Comparison of ENCODE assay signal across 23 cellular contexts in the genomic region with DNA sequence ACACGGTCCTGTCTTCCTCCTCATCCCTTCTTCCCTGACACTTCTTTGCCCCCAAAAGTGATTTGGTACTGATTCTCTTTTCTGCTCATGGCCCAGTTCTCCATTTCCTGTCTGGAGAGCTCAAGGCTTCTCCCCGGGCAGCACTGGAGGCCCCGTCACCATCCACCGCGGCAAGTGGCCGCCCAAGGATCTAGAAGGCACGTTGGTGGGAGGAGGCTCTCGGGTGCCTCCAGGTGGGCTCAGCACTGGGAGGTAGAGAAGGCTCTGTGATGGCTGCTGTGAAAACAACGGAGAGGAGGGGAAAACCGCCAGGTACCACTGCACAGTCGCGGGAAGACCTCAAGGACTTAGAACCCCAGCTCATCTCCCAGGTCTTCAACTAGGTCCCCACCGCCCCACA.
"Had no signal": no experiment of that assay in that cellular context is flagged by ENCODE, and none has a peak within 500 bp of the region (broad histone marks: within the 10 kb centered on the region; RNA-seq: fewer than 3 reads in every experiment).

No MANE protein-coding gene starts in this region.

- H3K27ac ChIP-seq: epithelial cell of prostate, left ventricle myocardium inferior, ovary, right atrium auricular region, sigmoid colon, transverse colon had no signal

- H3K9me3 ChIP-seq: esophagus squamous epithelium, left ventricle myocardium inferior, ovary, right atrium auricular region, sigmoid colon, stomach, thoracic aorta, transverse colon had no signal

- H3K36me3 Mint-ChIP-seq: naive B cell had no signal

- H3K4me3 ChIP-seq: dorsolateral prefrontal cortex, esophagus squamous epithelium, left ventricle myocardium inferior, ovary, right atrium auricular region, sigmoid colon, skin epidermis, stomach, thoracic aorta, transverse colon had no signal

- ATAC-seq: left cardiac atrium had no signal

- H3K36me3 ChIP-seq: ovary had no signal

- H3K27me3 ChIP-seq: dorsolateral prefrontal cortex, esophagus squamous epithelium, ovary, right atrium auricular region, sigmoid colon, stomach, transverse colon had no signal

- DNase-seq: cortex of kidney; effector CD8-positive, alpha-beta T cell; esophagus squamous epithelium; foreskin fibroblast; kidney; left cardiac atrium; left ventricle myocardium inferior; mesendoderm; naive B cell; nucleus accumbens; ovary; sigmoid colon; stimulated activated CD4-positive, alpha-beta T cell treated with anti-CD3 and anti-CD28 coated beads, Interleukin-2, amount 100 ng/mL, for 24 hours; stimulated activated CD4-positive, alpha-beta T cell treated with anti-CD3 and anti-CD28 coated beads, Interleukin-4, amount 100 ng/mL, for 4 hours; stimulated activated naive CD4-positive, alpha-beta T cell; stomach; transverse colon had no signal

- H3K27me3 Mint-ChIP-seq: naive B cell had no signal

- H3K4me3 Mint-ChIP-seq: naive B cell, nephron had no signal

- H3K9me3 Mint-ChIP-seq: naive B cell, nephron had no signal

- H3K27ac Mint-ChIP-seq: nephron had no signal

- H3K4me1 Mint-ChIP-seq: nephron had no signal
